In genomic region chr11:59010693-59011092, GRCh38 we compare ENCODE assay signal across 26 cellular contexts.
"Had no signal": no experiment of that assay in that cellular context is flagged by ENCODE, and none has a peak within 500 bp of the region (broad histone marks: within the 10 kb centered on the region; RNA-seq: fewer than 3 reads in every experiment).

No MANE protein-coding gene starts in this region.

- H3K4me1 Mint-ChIP-seq: immature natural killer cell; stimulated activated effector memory CD8-positive, alpha-beta T cell treated with anti-CD3 and anti-CD28 coated beads, Interleukin-12 subunit alpha, Interleukin-12 subunit beta, amount 100 ng/mL, for 72 hours had no signal

- H3K9ac ChIP-seq: neural progenitor cell had no signal

- H3K9me3 Mint-ChIP-seq: activated T-cell treated with anti-CD3 and anti-CD28 coated beads, Interleukin-2, amount 50 U/mL, for 4 hours; activated T-helper 2 cell treated with anti-CD3 and anti-CD28 coated beads, Interferon-gamma antibody, Interleukin-2, Interleukin-4, amounts not matched to agents 10 μg/mL and 5 μg/mL and 100 μg/mL, durations not matched to agents 14 hours and 24 hours and 36 hours; dendritic cell treated with granulocyte-macrophage colony-stimulating factor and Interleukin-4, amounts not matched to agents 40 ng/mL and 50 ng/mL, for 4 days; immature natural killer cell; stimulated activated effector memory CD8-positive, alpha-beta T cell treated with anti-CD3 and anti-CD28 coated beads, Interleukin-12 subunit alpha, Interleukin-12 subunit beta, amount 100 ng/mL, for 72 hours had no signal

- DNase-seq: activated CD4-positive, alpha-beta T cell treated with anti-CD3 and anti-CD28 coated beads for 4 hours; activated CD4-positive, alpha-beta T cell treated with anti-CD3 and anti-CD28 coated beads, Interleukin-2, amount 50 U/mL, for 48 hours; activated CD8-positive, alpha-beta memory T cell treated with anti-CD3 and anti-CD28 coated beads, Interleukin-2, amount 50 U/mL, for 48 hours; activated naive CD4-positive, alpha-beta T cell; activated T-cell treated with anti-CD3 and anti-CD28 coated beads, Interleukin-2, amount 50 U/mL, for 4 hours; adrenal gland; brain microvascular endothelial cell; caudate nucleus; effector CD4-positive, alpha-beta T cell; foreskin fibroblast; immature natural killer cell; left lung; naive thymus-derived CD8-positive, alpha-beta T cell; small intestine; stimulated activated CD4-positive, alpha-beta T cell treated with anti-CD3 and anti-CD28 coated beads, Interleukin-2, amount 100 ng/mL, for 24 hours; transverse colon had no signal

- H3K9me3 ChIP-seq: adrenal gland, ascending aorta, left lung, transverse colon had no signal

- H3K36me3 Mint-ChIP-seq: activated naive CD8-positive, alpha-beta T cell; immature natural killer cell; naive thymus-derived CD8-positive, alpha-beta T cell; neural progenitor cell; stimulated activated effector memory CD8-positive, alpha-beta T cell treated with anti-CD3 and anti-CD28 coated beads, Interleukin-12 subunit alpha, Interleukin-12 subunit beta, amount 100 ng/mL, for 72 hours had no signal

- H3K27ac ChIP-seq: adrenal gland, ascending aorta, brain microvascular endothelial cell, left lung, neural progenitor cell, transverse colon had no signal

- H3K27ac Mint-ChIP-seq: activated naive CD8-positive, alpha-beta T cell; activated T-helper 2 cell treated with anti-CD3 and anti-CD28 coated beads, Interferon-gamma antibody, Interleukin-2, Interleukin-4, amounts not matched to agents 10 μg/mL and 5 μg/mL and 100 μg/mL, durations not matched to agents 14 hours and 24 hours and 36 hours; dendritic cell treated with granulocyte-macrophage colony-stimulating factor and Interleukin-4, amounts not matched to agents 40 ng/mL and 50 ng/mL, for 4 days; immature natural killer cell; neural progenitor cell; stimulated activated effector memory CD8-positive, alpha-beta T cell treated with anti-CD3 and anti-CD28 coated beads, Interleukin-12 subunit alpha, Interleukin-12 subunit beta, amount 100 ng/mL, for 72 hours had no signal

- H3K27me3 ChIP-seq: adrenal gland, ascending aorta, brain microvascular endothelial cell, hepatocyte, left lung, neural progenitor cell, transverse colon had no signal

- H3K4me3 ChIP-seq: adrenal gland, ascending aorta, hepatocyte, left lung, lung, neural progenitor cell, transverse colon had no signal

- H3K4me3 Mint-ChIP-seq: activated naive CD8-positive, alpha-beta T cell; activated T-cell treated with anti-CD3 and anti-CD28 coated beads, Interleukin-2, amount 50 U/mL, for 4 hours; dendritic cell treated with granulocyte-macrophage colony-stimulating factor and Interleukin-4, amounts not matched to agents 40 ng/mL and 50 ng/mL, for 4 days; immature natural killer cell; naive thymus-derived CD8-positive, alpha-beta T cell; neural progenitor cell; stimulated activated effector memory CD8-positive, alpha-beta T cell treated with anti-CD3 and anti-CD28 coated beads, Interleukin-12 subunit alpha, Interleukin-12 subunit beta, amount 100 ng/mL, for 72 hours; WTC11 had no signal

- ATAC-seq: activated T-cell treated with anti-CD3 and anti-CD28 coated beads, Interleukin-2, amount 50 U/mL, for 4 hours; left lung; naive thymus-derived CD8-positive, alpha-beta T cell; sciatic nerve; stimulated activated effector memory CD8-positive, alpha-beta T cell treated with anti-CD3 and anti-CD28 coated beads, Interleukin-12 subunit alpha, Interleukin-12 subunit beta, amount 100 ng/mL, for 72 hours had no signal

- H3K27me3 Mint-ChIP-seq: dendritic cell treated with granulocyte-macrophage colony-stimulating factor and Interleukin-4, amounts not matched to agents 40 ng/mL and 50 ng/mL, for 4 days had no signal

- H3K36me3 ChIP-seq: adrenal gland, ascending aorta, brain microvascular endothelial cell, left lung, neural progenitor cell, transverse colon had no signal

- H3K4me2 ChIP-seq: hepatocyte, neural progenitor cell had no signal

- H3K4me1 ChIP-seq: adrenal gland, ascending aorta, left lung, transverse colon had no signal
